In genomic region chr1:180178511-180179161, GRCh38 we compare ENCODE assay signal across 9 cellular contexts. TPM values are rescaled to one million over a fixed set of nuclear protein-coding genes. Genes with fewer than 3 reads are reported as not detected.
A peak's percentile ranks its signal among the peaks of the same experiment; 100 is the strongest.
DNase-seq lines count a peak whose midpoint lies in the region; ATAC-seq, FAIRE-seq and TF ChIP-seq lines count a peak whose summit lies in the region.
"Had no signal": no experiment of that assay in that cellular context is flagged by ENCODE, and none has a peak within 500 bp of the region (broad histone marks: within the 10 kb centered on the region; RNA-seq: fewer than 3 reads in every experiment).

No MANE protein-coding gene starts in this region.

- TF ChIP-seq POLR2A in ovary (IDR thresholded peaks at IDR 0.05) = no peak

- no peaks in the 10 kb centered on the region for H3K4me1 Mint-ChIP-seq in activated T-helper 1 cell treated with anti-CD3 and anti-CD28 coated beads, Interleukin-12 subunit alpha, Interleukin-12 subunit beta, Interleukin-2, Interleukin-4 antibody, amounts not matched to agents 30 ng/mL and 10 ng/mL and 1 ng/mL, durations not matched to agents 14 hours and 24 hours and 36 hours (ENCODE audit: low read depth)

- TF ChIP-seq EP300 in ovary (IDR thresholded peaks at IDR 0.05) = no peak

- intact Hi-C loops in activated T-helper 1 cell treated with anti-CD3 and anti-CD28 coated beads, Interleukin-12 subunit alpha, Interleukin-12 subunit beta, Interleukin-2, Interleukin-4 antibody, amounts not matched to agents 30 ng/mL and 10 ng/mL and 1 ng/mL, durations not matched to agents 14 hours and 24 hours and 36 hours (cut with micrococcal nuclease) = loop anchor here (1.0 to 5.0 kb wide), 8 partner anchors 71 to 472 kb away; partner anchors contain the start of gene CEP350
- intact Hi-C loops in ovary (cut with DNase I) = loop anchor here in 3 of 4 donors (5.0 to 10.0 kb wide), 5 partner anchors 64 to 474 kb away; no protein-coding TSS in a partner anchor

- WGBS in ovary, 3 donors = 56 to 60% (median 57%) methylated on average over 12 of the region's 12 CpGs

- no peaks in the 10 kb centered on the region for H3K36me3 ChIP-seq in ovary

- H3K4me3 Mint-ChIP-seq in activated T-helper 1 cell treated with anti-CD3 and anti-CD28 coated beads, Interleukin-12 subunit alpha, Interleukin-12 subunit beta, Interleukin-2, Interleukin-4 antibody, amounts not matched to agents 30 ng/mL and 10 ng/mL and 1 ng/mL, durations not matched to agents 14 hours and 24 hours and 36 hours = no peak overlapping the region
- H3K4me3 Mint-ChIP-seq: activated naive CD8-positive, alpha-beta T cell had no signal

- no peaks in the 10 kb centered on the region for H3K9me3 Mint-ChIP-seq in activated T-helper 1 cell treated with anti-CD3 and anti-CD28 coated beads, Interleukin-12 subunit alpha, Interleukin-12 subunit beta, Interleukin-2, Interleukin-4 antibody, amounts not matched to agents 30 ng/mL and 10 ng/mL and 1 ng/mL, durations not matched to agents 14 hours and 24 hours and 36 hours

- H3K36me3 Mint-ChIP-seq in activated T-helper 1 cell treated with anti-CD3 and anti-CD28 coated beads, Interleukin-12 subunit alpha, Interleukin-12 subunit beta, Interleukin-2, Interleukin-4 antibody, amounts not matched to agents 30 ng/mL and 10 ng/mL and 1 ng/mL, durations not matched to agents 14 hours and 24 hours and 36 hours (ENCODE audit: low read depth) = no peaks in the 10 kb centered on the region
- H3K36me3 Mint-ChIP-seq: activated naive CD8-positive, alpha-beta T cell had no signal

- H3K4me1 ChIP-seq in ovary (ENCODE audit: insufficient read depth) = peaks cover 10% of the 10 kb centered on the region

- no peaks in the 10 kb centered on the region for H3K27me3 Mint-ChIP-seq in activated T-helper 1 cell treated with anti-CD3 and anti-CD28 coated beads, Interleukin-12 subunit alpha, Interleukin-12 subunit beta, Interleukin-2, Interleukin-4 antibody, amounts not matched to agents 30 ng/mL and 10 ng/mL and 1 ng/mL, durations not matched to agents 14 hours and 24 hours and 36 hours (ENCODE audit: insufficient read depth)
- H3K27me3 Mint-ChIP-seq: activated naive CD8-positive, alpha-beta T cell had no signal

- no peak overlapping the region for H3K27ac ChIP-seq in ovary

- no peak overlapping the region for H3K4me3 ChIP-seq in HFF-Myc (replicated peaks; ENCODE audit: low read depth, low read length)
- H3K4me3 ChIP-seq in fibroblast of the aortic adventitia (ENCODE audit: low read depth, low read length) = no peak overlapping the region
- no peak overlapping the region for H3K4me3 ChIP-seq in ovary

- H3K27me3 ChIP-seq in ovary = no peaks in the 10 kb centered on the region

- no peak for ATAC-seq in GM19324 (IDR thresholded peaks at IDR 0.05; ENCODE audit: low FRiP score, unreplicated experiment)

- DNase-seq in D341Med (ENCODE audit: low spot score) = peak; percentile 89
- no peak for DNase-seq in HFF-Myc (ENCODE audit: extremely low read depth, low read depth)
- peak; percentile 84 for DNase-seq in OCI-M1 (lab: John Stamatoyannopoulos, UW)
- peak; percentile 24 for DNase-seq in activated T-helper 1 cell treated with anti-CD3 and anti-CD28 coated beads, Interleukin-12 subunit alpha, Interleukin-12 subunit beta, Interleukin-2, Interleukin-4 antibody, amounts not matched to agents 30 ng/mL and 10 ng/mL and 1 ng/mL, durations not matched to agents 14 hours and 24 hours and 36 hours (ENCODE audit: low spot score)
- DNase-seq in fibroblast of the aortic adventitia (ENCODE audit: low read depth) = peak; percentile 71
- peak; percentile 59 to 80 (median 76) for DNase-seq in ovary
- peak; percentile 67 for DNase-seq in urothelium cell line (ENCODE audit: low spot score)

- no peak overlapping the region for H3K27ac Mint-ChIP-seq in activated T-helper 1 cell treated with anti-CD3 and anti-CD28 coated beads, Interleukin-12 subunit alpha, Interleukin-12 subunit beta, Interleukin-2, Interleukin-4 antibody, amounts not matched to agents 30 ng/mL and 10 ng/mL and 1 ng/mL, durations not matched to agents 14 hours and 24 hours and 36 hours
- H3K27ac Mint-ChIP-seq: activated naive CD8-positive, alpha-beta T cell had no signal

- TF ChIP-seq CTCF in HFF-Myc (IDR thresholded peaks at IDR 0.05; ENCODE audit: low read depth, low read length, missing control alignments) (peak; percentile 99), fibroblast of the aortic adventitia (IDR thresholded peaks at IDR 0.05; ENCODE audit: insufficient read depth, low read length) (peak; percentile 99), ovary (IDR thresholded peaks at IDR 0.05) (peak; percentile 86 to 91 (median 87))

- H3K9me3 ChIP-seq in ovary = no peaks in the 10 kb centered on the region

- no peak for FAIRE-seq in urothelium cell line (lab: Jason Lieb, UNC)

RNA-seq across cellular contexts. Expression of gene QSOX1, which starts 24.0 kb away (rescaled TPM):
- 61.4 and 63.7 TPM in 2 replicates for total RNA-seq in activated T-helper 1 cell treated with anti-CD3 and anti-CD28 coated beads, Interleukin-12 subunit alpha, Interleukin-12 subunit beta, Interleukin-2, Interleukin-4 antibody, amounts not matched to agents 30 ng/mL and 10 ng/mL and 1 ng/mL, durations not matched to agents 14 hours and 24 hours and 36 hours
- total RNA-seq in fibroblast of the aortic adventitia (ENCODE audit: low replicate concordance) (261 and 1,037 TPM in 2 replicates), ovary (100 to 1,000 TPM in 6 of 7 donors, 10 to 100 TPM in 1; 57.8 to 475 (median 229) TPM)
- 100 to 1,000 TPM in 1 of 2 donors, 10 to 100 TPM in 1; 100.0 to 137 TPM for polyA plus RNA-seq in ovary

RNA-seq across cellular contexts. Expression of gene LHX4, which starts 51.4 kb away (rescaled TPM):
- total RNA-seq in activated T-helper 1 cell treated with anti-CD3 and anti-CD28 coated beads, Interleukin-12 subunit alpha, Interleukin-12 subunit beta, Interleukin-2, Interleukin-4 antibody, amounts not matched to agents 30 ng/mL and 10 ng/mL and 1 ng/mL, durations not matched to agents 14 hours and 24 hours and 36 hours = not detected in 2 replicates
- total RNA-seq in fibroblast of the aortic adventitia (ENCODE audit: low replicate concordance) = under 0.01 and 0.16 TPM in 2 replicates
- not detected for total RNA-seq in ovary
- under 1 TPM; 0.05 to 0.10 TPM for polyA plus RNA-seq in ovary
